ENCODE assay signal across 26 cellular contexts in genomic region chr3:15905041-15905440, GRCh38.
"Had no signal": no experiment of that assay in that cellular context is flagged by ENCODE, and none has a peak within 500 bp of the region (broad histone marks: within the 10 kb centered on the region; RNA-seq: fewer than 3 reads in every experiment).

No MANE protein-coding gene starts in this region.

- ATAC-seq: gastroesophageal sphincter; left lobe of liver; naive thymus-derived CD8-positive, alpha-beta T cell; stimulated activated memory B cell treated with anti-CD40 and anti-IgM and Interleukin-4, amounts not matched to agents 10 μg/mL and 1 μg/mL and 100 μg/mL, for 72 hours; stimulated activated naive CD8-positive, alpha-beta T cell treated with anti-CD3 and anti-CD28 coated beads, Interleukin-15, Interleukin-2, amounts not matched to agents 100 U/mL and 50 U/mL, for 24 hours; upper lobe of right lung had no signal

- DNase-seq: dorsolateral prefrontal cortex; effector CD4-positive, alpha-beta T cell; foreskin fibroblast; heart left ventricle; kidney; mesendoderm; midbrain; naive thymus-derived CD8-positive, alpha-beta T cell; nephron progenitor cell; nucleus accumbens; right cardiac atrium; spleen; stimulated activated CD4-positive, alpha-beta T cell treated with anti-CD3 and anti-CD28 coated beads, Interleukin-4, amount 100 ng/mL, for 4 hours; stimulated activated naive CD8-positive, alpha-beta T cell treated with anti-CD3 and anti-CD28 coated beads, Interleukin-15, Interleukin-2, amounts not matched to agents 100 U/mL and 50 U/mL, for 24 hours; substantia nigra; testis; transverse colon; upper lobe of right lung; uterus had no signal

- H3K27me3 ChIP-seq: dorsolateral prefrontal cortex, gastroesophageal sphincter, heart left ventricle, hepatocyte, spleen, testis, transverse colon, upper lobe of right lung, uterus had no signal

- H3K9me3 ChIP-seq: gastroesophageal sphincter, heart left ventricle, prostate gland, testis, transverse colon, upper lobe of right lung, uterus had no signal

- H3K4me3 ChIP-seq: dorsolateral prefrontal cortex, gastroesophageal sphincter, heart left ventricle, hepatocyte, prostate gland, skin epidermis, spleen, testis, transverse colon, upper lobe of right lung, uterus had no signal

- H3K27ac ChIP-seq: dorsolateral prefrontal cortex, hepatocyte, skin epidermis, spleen, testis, transverse colon, upper lobe of right lung, uterus had no signal

- H3K4me2 ChIP-seq: hepatocyte had no signal

- FAIRE-seq: colon, kidney had no signal

- H3K4me1 ChIP-seq: upper lobe of right lung, uterus had no signal

- H3K36me3 ChIP-seq: gastroesophageal sphincter, heart left ventricle, prostate gland, spleen, transverse colon, upper lobe of right lung, uterus had no signal
